Comparison of ENCODE assay signal across 27 cellular contexts in genomic region chrX:47228550-47229270, GRCh38.
"Had no signal": no experiment of that assay in that cellular context is flagged by ENCODE, and none has a peak within 500 bp of the region (broad histone marks: within the 10 kb centered on the region; RNA-seq: fewer than 3 reads in every experiment).

No MANE protein-coding gene starts in this region.

- H3K4me3 Mint-ChIP-seq: activated B cell treated with CpG ODN at 0.5 μM for 24 hours; activated T-helper 17 cell treated with anti-CD3 and anti-CD28 coated beads, Interleukin-2, amount 50 U/mL, for 72 hours; naive thymus-derived CD4-positive, alpha-beta T cell; neural progenitor cell; stimulated activated naive CD8-positive, alpha-beta T cell treated with anti-CD3 and anti-CD28 coated beads, Interleukin-15, Interleukin-2, amounts not matched to agents 100 ng/mL and 50 ng/mL, for 24 hours; type B pancreatic cell had no signal

- H3K27ac ChIP-seq: body of pancreas, coronary artery, dorsolateral prefrontal cortex, gastrocnemius medialis, hepatocyte, neural progenitor cell, thoracic aorta, uterus had no signal

- H3K4me1 Mint-ChIP-seq: activated B cell treated with CpG ODN at 0.5 μM for 24 hours had no signal

- H3K4me1 ChIP-seq: gastrocnemius medialis, neural progenitor cell, uterus had no signal

- H3K36me3 ChIP-seq: uterus had no signal

- H3K4me3 ChIP-seq: body of pancreas, coronary artery, dorsolateral prefrontal cortex, gastrocnemius medialis, hepatocyte, neural progenitor cell, thoracic aorta, uterus had no signal

- H3K9me3 Mint-ChIP-seq: activated B cell treated with CpG ODN at 0.5 μM for 24 hours; activated naive CD4-positive, alpha-beta T cell treated with anti-CD3 and anti-CD28 coated beads, Interleukin-2, amount 50 U/mL, for 72 hours; activated T-helper 17 cell treated with anti-CD3 and anti-CD28 coated beads, Interleukin-2, amount 50 U/mL, for 72 hours; neural progenitor cell; stimulated activated naive CD8-positive, alpha-beta T cell treated with anti-CD3 and anti-CD28 coated beads, Interleukin-15, Interleukin-2, amounts not matched to agents 100 ng/mL and 50 ng/mL, for 24 hours; type B pancreatic cell had no signal

- H3K9me3 ChIP-seq: body of pancreas, gastrocnemius medialis, thoracic aorta, uterus had no signal

- H3K27me3 Mint-ChIP-seq: activated B cell treated with CpG ODN at 0.5 μM for 24 hours; activated T-helper 17 cell treated with anti-CD3 and anti-CD28 coated beads, Interleukin-2, amount 50 U/mL, for 72 hours; stimulated activated naive CD8-positive, alpha-beta T cell treated with anti-CD3 and anti-CD28 coated beads, Interleukin-15, Interleukin-2, amounts not matched to agents 100 ng/mL and 50 ng/mL, for 24 hours; type B pancreatic cell had no signal

- ATAC-seq: activated naive CD4-positive, alpha-beta T cell treated with anti-CD3 and anti-CD28 coated beads, Interleukin-2, amount 50 U/mL, for 72 hours; activated T-helper 17 cell treated with anti-CD3 and anti-CD28 coated beads, Interleukin-2, amount 50 U/mL, for 72 hours; body of pancreas; gastrocnemius medialis; left colon; naive thymus-derived CD4-positive, alpha-beta T cell; right cardiac atrium had no signal

- DNase-seq: activated B cell treated with CpG ODN at 0.5 μM for 24 hours; activated CD4-positive, alpha-beta T cell treated with anti-CD3 and anti-CD28 coated beads, Interleukin-2, amount 50 U/mL, for 4 hours; activated gamma-delta T cell treated with Interleukin-2 at 50 U/mL for 16 hours; anterior cingulate cortex; body of pancreas; cerebellar nuclear complex; effector memory CD4-positive, alpha-beta T cell; erythroblast; gastrocnemius medialis; glutamatergic neuron; left colon; mammary epithelial cell; midbrain; naive thymus-derived CD4-positive, alpha-beta T cell; right cardiac atrium; stimulated activated CD4-positive, alpha-beta T cell treated with anti-CD3 and anti-CD28 coated beads, Interleukin-12 subunit alpha, Interleukin-12 subunit beta, amount 100 ng/mL, for 4 hours; stimulated activated CD4-positive, alpha-beta T cell treated with anti-CD3 and anti-CD28 coated beads, Interleukin-4, amount 100 ng/mL, for 1 hour had no signal

- H3K27ac Mint-ChIP-seq: activated B cell treated with CpG ODN at 0.5 μM for 24 hours; activated naive CD4-positive, alpha-beta T cell treated with anti-CD3 and anti-CD28 coated beads, Interleukin-2, amount 50 U/mL, for 72 hours; activated T-helper 17 cell treated with anti-CD3 and anti-CD28 coated beads, Interleukin-2, amount 50 U/mL, for 72 hours; neural progenitor cell; stimulated activated naive CD8-positive, alpha-beta T cell treated with anti-CD3 and anti-CD28 coated beads, Interleukin-15, Interleukin-2, amounts not matched to agents 100 ng/mL and 50 ng/mL, for 24 hours; type B pancreatic cell had no signal

- H3K27me3 ChIP-seq: body of pancreas, gastrocnemius medialis, hepatocyte, neural progenitor cell, uterus had no signal
